In genomic region chr6:142947702-142948480, GRCh38 we compare ENCODE assay signal across 8 cellular contexts. TPM values are rescaled to one million over a fixed set of nuclear protein-coding genes. Genes with fewer than 3 reads are reported as not detected.
DNase-seq lines count a peak whose midpoint lies in the region; ATAC-seq and TF ChIP-seq lines count a peak whose summit lies in the region.

No MANE protein-coding gene starts in this region.

- H4K20me1 ChIP-seq in GM23338 (replicated peaks; ENCODE audit: insufficient read depth) (no peaks in the 10 kb centered on the region; the same call in 1 of the 2 replicates), Loucy (ENCODE audit: insufficient read depth, low read length, poor library complexity, severe bottlenecking) (peaks cover 6% of the 10 kb centered on the region)

- no peaks in the 10 kb centered on the region; the same call in 2 of the 3 replicates for H3K9me3 Mint-ChIP-seq in GM23338
- H3K9me3 Mint-ChIP-seq in brain: peaks cover 0 to 3% (median 0%) of the 10 kb centered on the region in 5 experiments
- no peaks in the 10 kb centered on the region for H3K9me3 Mint-ChIP-seq in memory B cell

- H3K27ac Mint-ChIP-seq in GM23338 (peak overlapping the region; percentile 59; the same call in 1 of the 2 replicates), brain (peak overlapping the region; percentile 66 to 98 (median 81)), memory B cell (peak overlapping the region; percentile 98)

- peak overlapping the region; percentile 85 for H3K4me3 Mint-ChIP-seq in GM23338
- H3K4me3 Mint-ChIP-seq in brain: peak overlapping the region; percentile 72 to 89 (median 82)
- peak overlapping the region; percentile 84 for H3K4me3 Mint-ChIP-seq in memory B cell

- peak overlapping the region; percentile 84 for H3K4me3 ChIP-seq in GM23338
- peak overlapping the region; percentile 83 for H3K4me3 ChIP-seq in Loucy (ENCODE audit: low read length, poor library complexity, severe bottlenecking)
- peak overlapping the region; percentile 95 to 98 for H3K4me3 ChIP-seq in uterus

- no peaks in the 10 kb centered on the region; the same call in 2 of the 3 replicates for H3K36me3 Mint-ChIP-seq in GM23338 (ENCODE audit: low read depth)
- H3K36me3 Mint-ChIP-seq in brain: no peaks in the 10 kb centered on the region
- no peaks in the 10 kb centered on the region for H3K36me3 Mint-ChIP-seq in memory B cell

- TF ChIP-seq CTCF in GM23338 (conservative IDR thresholded peaks at IDR 0.05; ENCODE audit: low read depth in 2 of 2) (no peak), Loucy (conservative IDR thresholded peaks at IDR 0.05; ENCODE audit: low read length) (no peak), brain (conservative IDR thresholded peaks at IDR 0.05) (no peak), uterus (IDR thresholded peaks at IDR 0.05) (no peak)

- H3K79me2 ChIP-seq in GM23338 (replicated peaks; ENCODE audit: insufficient read depth) (peaks cover 12% of the 10 kb centered on the region), Loucy (ENCODE audit: insufficient read depth, low read length) (peaks cover 25% of the 10 kb centered on the region)

- H3K9me3 ChIP-seq in Loucy (ENCODE audit: insufficient read depth, low read depth, low read length): no peaks in the 10 kb centered on the region
- no peaks in the 10 kb centered on the region for H3K9me3 ChIP-seq in uterus

- H2AFZ ChIP-seq in GM23338 (peak overlapping the region; percentile 11), Loucy (ENCODE audit: low read length) (peak overlapping the region; percentile 100)

- H3K27me3 ChIP-seq in GM23338 (ENCODE audit: insufficient read depth): peaks cover 30% of the 10 kb centered on the region; the same call in 1 of the 2 replicates
- no peaks in the 10 kb centered on the region for H3K27me3 ChIP-seq in Loucy (ENCODE audit: insufficient read depth, low read length, poor library complexity, severe bottlenecking)
- no peaks in the 10 kb centered on the region for H3K27me3 ChIP-seq in uterus

- H3K27ac ChIP-seq in GM23338 (ENCODE audit: low read depth): no peak overlapping the region
- H3K27ac ChIP-seq in uterus: peak overlapping the region; percentile 95 to 100

- H3F3A ChIP-seq in GM23338 (replicated peaks; ENCODE audit: low read depth) (peaks cover 4% of the 10 kb centered on the region; the same call in 1 of the 2 replicates), Loucy (ENCODE audit: low read depth) (peaks cover 11% of the 10 kb centered on the region)

- no peak for TF ChIP-seq POLR2A in uterus (IDR thresholded peaks at IDR 0.05)

- DNase-seq in NOMO-1 treated with DMSO at 0.1 percent for 48 hours (lab: John Stamatoyannopoulos, UW; ENCODE audit: unreplicated experiment): peak; percentile 56
- DNase-seq in NOMO-1 treated with dmso at 0.1 percent for 144 hours (lab: John Stamatoyannopoulos, UW; ENCODE audit: unreplicated experiment): no peak
- DNase-seq in GM23338 (ENCODE audit: low spot score): no peak
- no peak for DNase-seq in memory B cell (ENCODE audit: low spot score in 2 of 2)
- DNase-seq in uterus: no peak
- no peak for DNase-seq in SHP77 (lab: John Stamatoyannopoulos, UW)

- ATAC-seq in GM23338: no peak
- peak; percentile 11 for ATAC-seq in memory B cell (ENCODE audit: low read depth)

- peak overlapping the region; percentile 66 for H3K4me2 ChIP-seq in GM23338
- H3K4me2 ChIP-seq in Loucy (ENCODE audit: low read depth, low read length, poor library complexity, severe bottlenecking): peak overlapping the region; percentile 95

- H3K4me1 Mint-ChIP-seq in GM23338 (peaks cover 31% of the 10 kb centered on the region), brain (peaks cover 28% of the 10 kb centered on the region), memory B cell (peaks cover 26% of the 10 kb centered on the region)

- H3K36me3 ChIP-seq in GM23338 (ENCODE audit: insufficient read depth) (no peaks in the 10 kb centered on the region), Loucy (ENCODE audit: insufficient read depth, low read length) (no peaks in the 10 kb centered on the region), uterus (no peaks in the 10 kb centered on the region)

- H3K4me1 ChIP-seq in GM23338 (ENCODE audit: insufficient read depth): peaks cover 25% of the 10 kb centered on the region
- H3K4me1 ChIP-seq in Loucy (ENCODE audit: insufficient read depth, low read length, poor library complexity, severe bottlenecking): peaks cover 18% of the 10 kb centered on the region
- no peaks in the 10 kb centered on the region for H3K4me1 ChIP-seq in uterus

- intact Hi-C loops in uterus (cut with DNase I; ENCODE audit: low total_unique reads): no loop called here

- peak overlapping the region; percentile 91 for H3K9ac ChIP-seq in Loucy (ENCODE audit: low read depth, low read length, poor library complexity, severe bottlenecking)

- peaks cover 18% of the 10 kb centered on the region for H3K27me3 Mint-ChIP-seq in GM23338 (ENCODE audit: insufficient read depth, low read depth, poor library complexity)
- H3K27me3 Mint-ChIP-seq in brain: peaks cover 11% of the 10 kb centered on the region
- H3K27me3 Mint-ChIP-seq in memory B cell: no peaks in the 10 kb centered on the region

- H3K9me2 ChIP-seq in GM23338 (ENCODE audit: insufficient read depth) (no peaks in the 10 kb centered on the region), Loucy (replicated peaks; ENCODE audit: low read depth, low read length) (no peaks in the 10 kb centered on the region)

TF ChIP-seq in GM23338, 12 proteins besides CTCF, POLR2A, EP300 and RAD21:
- TF ChIP-seq NANOG (IDR thresholded peaks at IDR 0.05; ENCODE audit: borderline replicate concordance) (no peak), EZH2phosphoT487 (IDR thresholded peaks at IDR 0.05; ENCODE audit: unreplicated experiment) (no peak)
- TF ChIP-seq, protein P1, sequence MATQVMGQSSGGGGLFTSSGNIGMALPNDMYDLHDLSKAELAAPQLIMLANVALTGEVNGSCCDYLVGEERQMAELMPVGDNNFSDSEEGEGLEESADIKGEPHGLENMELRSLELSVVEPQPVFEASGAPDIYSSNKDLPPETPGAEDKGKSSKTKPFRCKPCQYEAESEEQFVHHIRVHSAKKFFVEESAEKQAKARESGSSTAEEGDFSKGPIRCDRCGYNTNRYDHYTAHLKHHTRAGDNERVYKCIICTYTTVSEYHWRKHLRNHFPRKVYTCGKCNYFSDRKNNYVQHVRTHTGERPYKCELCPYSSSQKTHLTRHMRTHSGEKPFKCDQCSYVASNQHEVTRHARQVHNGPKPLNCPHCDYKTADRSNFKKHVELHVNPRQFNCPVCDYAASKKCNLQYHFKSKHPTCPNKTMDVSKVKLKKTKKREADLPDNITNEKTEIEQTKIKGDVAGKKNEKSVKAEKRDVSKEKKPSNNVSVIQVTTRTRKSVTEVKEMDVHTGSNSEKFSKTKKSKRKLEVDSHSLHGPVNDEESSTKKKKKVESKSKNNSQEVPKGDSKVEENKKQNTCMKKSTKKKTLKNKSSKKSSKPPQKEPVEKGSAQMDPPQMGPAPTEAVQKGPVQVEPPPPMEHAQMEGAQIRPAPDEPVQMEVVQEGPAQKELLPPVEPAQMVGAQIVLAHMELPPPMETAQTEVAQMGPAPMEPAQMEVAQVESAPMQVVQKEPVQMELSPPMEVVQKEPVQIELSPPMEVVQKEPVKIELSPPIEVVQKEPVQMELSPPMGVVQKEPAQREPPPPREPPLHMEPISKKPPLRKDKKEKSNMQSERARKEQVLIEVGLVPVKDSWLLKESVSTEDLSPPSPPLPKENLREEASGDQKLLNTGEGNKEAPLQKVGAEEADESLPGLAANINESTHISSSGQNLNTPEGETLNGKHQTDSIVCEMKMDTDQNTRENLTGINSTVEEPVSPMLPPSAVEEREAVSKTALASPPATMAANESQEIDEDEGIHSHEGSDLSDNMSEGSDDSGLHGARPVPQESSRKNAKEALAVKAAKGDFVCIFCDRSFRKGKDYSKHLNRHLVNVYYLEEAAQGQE (IDR thresholded peaks at IDR 0.05; ENCODE audit: unreplicated experiment): no peak
TF ChIP-seq in GM23338: peak in this region for 0.

RNA-seq across cellular contexts. Expression of gene HIVEP2, which starts 2.9 kb away (rescaled TPM):
- total RNA-seq in GM23338 (2014; rRNA removed; shearing (Covaris generic)): 6.6 and 7.4 TPM in 2 replicates
- polyA plus RNA-seq in GM23338 (2016; fragmentation: Nextera tagmentation; extraction: Ambion mirVana): 1.5 and 1.6 TPM in 2 replicates
- polyA plus RNA-seq in brain (ENCODE audit: insufficient read depth, low read depth, low replicate concordance): 4.7 TPM
- 10 to 100 TPM; 11.0 to 24.7 (median 19.8) TPM for total RNA-seq in uterus
